In genomic region chr21:30580132-30580531, GRCh38 we compare ENCODE assay signal across 21 cellular contexts. TPM values are rescaled to one million over a fixed set of nuclear protein-coding genes. Genes with fewer than 3 reads are reported as not detected.
"Had no signal": no experiment of that assay in that cellular context is flagged by ENCODE, and none has a peak within 500 bp of the region (broad histone marks: within the 10 kb centered on the region; RNA-seq: fewer than 3 reads in every experiment).

No MANE protein-coding gene starts in this region.

- H3K4me3 ChIP-seq: dorsolateral prefrontal cortex, heart left ventricle, lung had no signal

- H3K36me3 ChIP-seq: heart left ventricle had no signal

- DNase-seq: cortex of kidney; effector CD8-positive, alpha-beta T cell; foreskin melanocyte; heart left ventricle; hippocampal formation; left colon; left ventricle myocardium superior; mesenchymal stem cell; midbrain; naive B cell; right cardiac atrium; small intestine; stimulated activated CD4-positive, alpha-beta T cell treated with anti-CD3 and anti-CD28 coated beads, Interleukin-12 subunit alpha, Interleukin-12 subunit beta, amount 100 ng/mL, for 4 hours; stimulated activated naive CD4-positive, alpha-beta T cell; trophoblast cell had no signal

- ATAC-seq: heart left ventricle, left colon, left ventricle myocardium superior, right cardiac atrium had no signal

- H3K9me3 ChIP-seq: heart left ventricle had no signal

- H3K27ac ChIP-seq: dorsolateral prefrontal cortex, heart left ventricle, parathyroid adenoma had no signal

- H3K27me3 ChIP-seq: dorsolateral prefrontal cortex, heart left ventricle had no signal

- H3K4me1 ChIP-seq: heart left ventricle, parathyroid adenoma had no signal

RNA-seq across cellular contexts. Expression of gene KRTAP22-2, which starts 10.1 kb away (rescaled TPM):
- total RNA-seq: dorsolateral prefrontal cortex, glomerular endothelial cell, heart left ventricle, kidney epithelial cell, left colon, left ventricle myocardium superior, lung, omental fat pad, right cardiac atrium had no signal

RNA-seq across cellular contexts. Expression of gene KRTAP6-3, which starts 12.1 kb away (rescaled TPM):
- total RNA-seq: dorsolateral prefrontal cortex, glomerular endothelial cell, heart left ventricle, kidney epithelial cell, left colon, left ventricle myocardium superior, lung, omental fat pad, right cardiac atrium had no signal

RNA-seq across cellular contexts. Expression of gene KRTAP6-2, which starts 18.6 kb away (rescaled TPM):
- total RNA-seq: dorsolateral prefrontal cortex, glomerular endothelial cell, heart left ventricle, kidney epithelial cell, left colon, left ventricle myocardium superior, lung, omental fat pad, right cardiac atrium had no signal

RNA-seq across cellular contexts. Expression of gene KRTAP19-7, which starts 19.0 kb away (rescaled TPM):
- total RNA-seq: dorsolateral prefrontal cortex, glomerular endothelial cell, heart left ventricle, kidney epithelial cell, left colon, left ventricle myocardium superior, lung, omental fat pad, right cardiac atrium had no signal

RNA-seq across cellular contexts. Expression of gene KRTAP22-1, which starts 20.8 kb away (rescaled TPM):
- total RNA-seq: dorsolateral prefrontal cortex, glomerular endothelial cell, heart left ventricle, kidney epithelial cell, left colon, left ventricle myocardium superior, lung, omental fat pad, right cardiac atrium had no signal
